Comparison of ENCODE assay signal across 9 cellular contexts in genomic region chr2:240832205-240832727, GRCh38. TPM values are rescaled to one million over a fixed set of nuclear protein-coding genes. Genes with fewer than 3 reads are reported as not detected.
DNase-seq lines count a peak whose midpoint lies in the region; ATAC-seq, FAIRE-seq and TF ChIP-seq lines count a peak whose summit lies in the region.
"Had no signal": no experiment of that assay in that cellular context is flagged by ENCODE, and none has a peak within 500 bp of the region (broad histone marks: within the 10 kb centered on the region; RNA-seq: fewer than 3 reads in every experiment).

No MANE protein-coding gene starts in this region.

- 5 to 28% methylated on average over 4 to 37 of the region's 54 CpGs for WGBS in testis, 2 donors

- no peaks in the 10 kb centered on the region for H3K9me2 ChIP-seq in SU-DHL-6 (replicated peaks; ENCODE audit: insufficient read depth, low read length)

- H4K20me1 ChIP-seq in SU-DHL-6 (ENCODE audit: low read depth, low read length): no peaks in the 10 kb centered on the region

- no peaks in the 10 kb centered on the region for H3F3A ChIP-seq in SU-DHL-6 (ENCODE audit: insufficient read depth)

- peaks cover 5% of the 10 kb centered on the region for H3K4me1 Mint-ChIP-seq in activated naive CD8-positive, alpha-beta T cell treated with anti-CD3 and anti-CD28 coated beads for 36 hours

- no peak for TF ChIP-seq CTCF in SU-DHL-6 (IDR thresholded peaks at IDR 0.05; ENCODE audit: insufficient read depth, low read length, poor library complexity, severe bottlenecking)
- TF ChIP-seq CTCF in parathyroid adenoma (IDR thresholded peaks at IDR 0.05): no peak
- TF ChIP-seq CTCF in testis (IDR thresholded peaks at IDR 0.05): no peak

- no peaks in the 10 kb centered on the region for H3K9me3 ChIP-seq in SU-DHL-6 (ENCODE audit: insufficient read depth, low read length)
- H3K9me3 ChIP-seq in parathyroid adenoma (ENCODE audit: control insufficient read depth, low read length): no peaks in the 10 kb centered on the region
- no peaks in the 10 kb centered on the region for H3K9me3 ChIP-seq in testis

- intact Hi-C loops in Right ventricle myocardium inferior (cut with DNase I) (no loop called here), testis (cut with DNase I; ENCODE audit: low total_unique reads) (no loop called here)

- no peak for FAIRE-seq in H54 (lab: Jason Lieb, UNC)
- FAIRE-seq: colon had no signal

- DNase-seq in DMS79 treated with DMSO at 0.1 percent for 48 hours (lab: John Stamatoyannopoulos, UW): peak; percentile 76
- peak; percentile 98 for DNase-seq in H54 (ENCODE audit: insufficient read length, low spot score)
- peak; percentile 92 for DNase-seq in MV-4-11 (lab: John Stamatoyannopoulos, UW)
- DNase-seq in activated naive CD8-positive, alpha-beta T cell treated with anti-CD3 and anti-CD28 coated beads for 36 hours: peak; percentile 98
- DNase-seq in Right ventricle myocardium inferior (ENCODE audit: missing footprints): peak; percentile 92
- peak; percentile 91 for DNase-seq in testis

- H3K4me2 ChIP-seq in SU-DHL-6 (ENCODE audit: low read depth, low read length, poor library complexity, severe bottlenecking) (peak overlapping the region; percentile 40), parathyroid adenoma (ENCODE audit: low read length) (peak overlapping the region; percentile 61)

- H2AFZ ChIP-seq in SU-DHL-6 (ENCODE audit: low read depth, low read length, severe bottlenecking) (peak overlapping the region; percentile 37), parathyroid adenoma (peak overlapping the region; percentile 14)

- H3K27ac ChIP-seq in SU-DHL-6 (ENCODE audit: low read depth, low read length) (no peak overlapping the region), parathyroid adenoma (no peak overlapping the region), testis (no peak overlapping the region)

- peak overlapping the region; percentile 72 for H3K4me3 Mint-ChIP-seq in activated naive CD8-positive, alpha-beta T cell treated with anti-CD3 and anti-CD28 coated beads for 36 hours

- no peaks in the 10 kb centered on the region for H3K9me3 Mint-ChIP-seq in activated naive CD8-positive, alpha-beta T cell treated with anti-CD3 and anti-CD28 coated beads for 36 hours

- H3K36me3 ChIP-seq in SU-DHL-6 (ENCODE audit: low read length) (no peaks in the 10 kb centered on the region), parathyroid adenoma (ENCODE audit: control insufficient read depth, insufficient read depth, low read length) (no peaks in the 10 kb centered on the region), testis (ENCODE audit: low read depth, missing control alignments) (no peaks in the 10 kb centered on the region)

- H3K27ac Mint-ChIP-seq in activated naive CD8-positive, alpha-beta T cell treated with anti-CD3 and anti-CD28 coated beads for 36 hours: no peak overlapping the region

- no peaks in the 10 kb centered on the region for H3K36me3 Mint-ChIP-seq in activated naive CD8-positive, alpha-beta T cell treated with anti-CD3 and anti-CD28 coated beads for 36 hours

- TF ChIP-seq POLR2A in H54 (IDR thresholded peaks at IDR 0.05; ENCODE audit: low read depth, low read length) (no peak), testis (IDR thresholded peaks at IDR 0.05) (no peak)

- ATAC-seq in Right ventricle myocardium inferior: peak; percentile 74

- H3K79me2 ChIP-seq in SU-DHL-6 (ENCODE audit: insufficient read depth, low read length) (no peaks in the 10 kb centered on the region), parathyroid adenoma (no peaks in the 10 kb centered on the region)

- H3K27me3 Mint-ChIP-seq in activated naive CD8-positive, alpha-beta T cell treated with anti-CD3 and anti-CD28 coated beads for 36 hours: peaks cover 29% of the 10 kb centered on the region

- H3K4me3 ChIP-seq in SU-DHL-6 (ENCODE audit: insufficient read depth, low read length, poor library complexity, severe bottlenecking) (no peak overlapping the region), parathyroid adenoma (ENCODE audit: low read depth, low read length) (peak overlapping the region; percentile 42), testis (peak overlapping the region; percentile 32 to 54)

- no peaks in the 10 kb centered on the region for H3K4me1 ChIP-seq in parathyroid adenoma
- H3K4me1 ChIP-seq in testis: peaks cover 7% of the 10 kb centered on the region

- H3K27me3 ChIP-seq in SU-DHL-6 (ENCODE audit: low read length): no peaks in the 10 kb centered on the region
- no peaks in the 10 kb centered on the region for H3K27me3 ChIP-seq in parathyroid adenoma (ENCODE audit: control insufficient read depth, insufficient read depth, low read length)
- no peaks in the 10 kb centered on the region for H3K27me3 ChIP-seq in testis

- H3K9ac ChIP-seq in SU-DHL-6 (ENCODE audit: low read length): no peak overlapping the region
- H3K9ac ChIP-seq in parathyroid adenoma: no peak overlapping the region

RNA-seq across cellular contexts. Expression of gene KIF1A, which starts 12.2 kb away (rescaled TPM):
- total RNA-seq in activated naive CD8-positive, alpha-beta T cell treated with anti-CD3 and anti-CD28 coated beads for 36 hours: 1 to 10 TPM; 7.7 to 8.2 TPM
- total RNA-seq in Right ventricle myocardium inferior (1.5 TPM), testis (10 to 100 TPM; 37.0 to 42.1 TPM)
- polyA plus RNA-seq in testis (ENCODE audit: insufficient read depth, low read depth, low replicate concordance): 33.5 TPM

RNA-seq across cellular contexts. Expression of gene AGXT, which starts 36.4 kb away (rescaled TPM):
- total RNA-seq in activated naive CD8-positive, alpha-beta T cell treated with anti-CD3 and anti-CD28 coated beads for 36 hours: not detected
- total RNA-seq in Right ventricle myocardium inferior (not detected), testis (under 1 TPM in 1 of 2 donors, not detected in 1; 0.24 TPM)
- polyA plus RNA-seq in testis (ENCODE audit: insufficient read depth, low read depth, low replicate concordance): 0.51 TPM

Comparison
In these comparisons a context has a peak if more than half of its experiments do, and no peak if none do; other contexts are left out.
1. RNA of gene KIF1A, which starts 12.2 kb away (total RNA-seq): 37.0 to 42.1 TPM in testis; 7.7 to 8.2 TPM in activated naive CD8-positive, alpha-beta T cell treated with anti-CD3 and anti-CD28 coated beads for 36 hours and 1.5 TPM in Right ventricle myocardium inferior (single experiment); every median in the first group is over 4 times any median in the second.
2. Peak in every context shown above with its lines, with median percentiles within 50 percentile points of each other: DNase-seq.